ENCODE assay signal across 1 cellular context in genomic region chr2:62705859-62706720, GRCh38.
A peak's percentile ranks its signal among the peaks of the same experiment; 100 is the strongest.
TF ChIP-seq lines count a peak whose summit lies in the region.

No MANE protein-coding gene starts in this region.

TF ChIP-seq in H1, 55 proteins besides CTCF, POLR2A, EP300 and RAD21:
- peak; percentile 33 for TF ChIP-seq ASH2L (IDR thresholded peaks at IDR 0.05; ENCODE audit: low read length)
- TF ChIP-seq CHD7 (IDR thresholded peaks at IDR 0.05; ENCODE audit: insufficient replicate concordance, low read length): no peak
- TF ChIP-seq TEAD4 (IDR thresholded peaks at IDR 0.05; ENCODE audit: low read depth, low read length): no peak
- no peak for TF ChIP-seq SRF (IDR thresholded peaks at IDR 0.05; ENCODE audit: low read depth, low read length)
- no peak for TF ChIP-seq MAFK (IDR thresholded peaks at IDR 0.05; ENCODE audit: low read depth, low read length)
- TF ChIP-seq FOSL1 (IDR thresholded peaks at IDR 0.05; ENCODE audit: insufficient read depth, low read depth, low read length): no peak
- TF ChIP-seq, protein P1, sequence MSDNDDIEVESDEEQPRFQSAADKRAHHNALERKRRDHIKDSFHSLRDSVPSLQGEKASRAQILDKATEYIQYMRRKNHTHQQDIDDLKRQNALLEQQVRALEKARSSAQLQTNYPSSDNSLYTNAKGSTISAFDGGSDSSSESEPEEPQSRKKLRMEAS (IDR thresholded peaks at IDR 0.05): 0 out of 2 replicates have a peak, but pooled peaks have one; percentile 41
- TF ChIP-seq RFX5 (IDR thresholded peaks at IDR 0.05; ENCODE audit: borderline replicate concordance, low read depth, low read length): no peak
- no peak for TF ChIP-seq SP1 (IDR thresholded peaks at IDR 0.05; ENCODE audit: low read depth, low read length)
- TF ChIP-seq HDAC2 (IDR thresholded peaks at IDR 0.05; ENCODE audit: borderline replicate concordance in 1 of 2, low read depth in 2 of 2, low read length in 2 of 2): no peak
- peak; percentile 31; the same call in 1 of the 2 replicates for TF ChIP-seq CEBPB (IDR thresholded peaks at IDR 0.05; ENCODE audit: low read depth, low read length)
- TF ChIP-seq BCL11A (IDR thresholded peaks at IDR 0.05; ENCODE audit: low read depth in 2 of 2, low read length in 2 of 2): no peak
- TF ChIP-seq PHF8 (conservative IDR thresholded peaks at IDR 0.05; ENCODE audit: low read depth, low read length): peak; percentile 52; the same call in 1 of the 2 replicates
- TF ChIP-seq SIRT6 (IDR thresholded peaks at IDR 0.05; ENCODE audit: low read length): no peak
- no peak for TF ChIP-seq POLR2AphosphoS5 (IDR thresholded peaks at IDR 0.05; ENCODE audit: low read depth, low read length)
- TF ChIP-seq, protein P2, sequence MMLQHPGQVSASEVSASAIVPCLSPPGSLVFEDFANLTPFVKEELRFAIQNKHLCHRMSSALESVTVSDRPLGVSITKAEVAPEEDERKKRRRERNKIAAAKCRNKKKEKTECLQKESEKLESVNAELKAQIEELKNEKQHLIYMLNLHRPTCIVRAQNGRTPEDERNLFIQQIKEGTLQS (IDR thresholded peaks at IDR 0.05; ENCODE audit: insufficient read depth, low read depth, low read length): no peak
- no peak for TF ChIP-seq JUND (IDR thresholded peaks at IDR 0.05; ENCODE audit: low read length)
- no peak for TF ChIP-seq CHD1 (IDR thresholded peaks at IDR 0.05; ENCODE audit: low read depth, low read length)
- TF ChIP-seq YY1 (IDR thresholded peaks at IDR 0.05; ENCODE audit: low read depth, low read length): no peak
- TF ChIP-seq ATF2 (IDR thresholded peaks at IDR 0.05; ENCODE audit: low read length): no peak
- 0 out of 2 replicates have a peak, but pooled peaks have one; percentile 25 for TF ChIP-seq CREB1 (IDR thresholded peaks at IDR 0.05)
- no peak for TF ChIP-seq HDAC6 (IDR thresholded peaks at IDR 0.05; ENCODE audit: low read depth, low read length)
- no peak for TF ChIP-seq CBX5 (IDR thresholded peaks at IDR 0.05; ENCODE audit: low read depth, low read length)
- TF ChIP-seq KDM4A (IDR thresholded peaks at IDR 0.05; ENCODE audit: low read depth, low read length, severe bottlenecking): no peak
- TF ChIP-seq SIN3A (conservative IDR thresholded peaks at IDR 0.05 in 1 of 2, IDR thresholded peaks at IDR 0.05 in 1 of 2; ENCODE audit: low read depth in 1 of 2, low read length in 2 of 2): peak in 1 of 2 experiments; percentile 24; a peak in 1 of 4 replicates
- no peak for TF ChIP-seq RNF2 (IDR thresholded peaks at IDR 0.05; ENCODE audit: borderline replicate concordance, low read depth, low read length, missing control alignments, poor library complexity, severe bottlenecking)
- no peak for TF ChIP-seq NRF1 (IDR thresholded peaks at IDR 0.05; ENCODE audit: low read depth, low read length)
- no peak for TF ChIP-seq TBP (IDR thresholded peaks at IDR 0.05; ENCODE audit: low read depth, low read length)
- TF ChIP-seq SAP30 (IDR thresholded peaks at IDR 0.05; ENCODE audit: insufficient read depth, insufficient replicate concordance, low read length): peak; percentile 58
